Comparison of ENCODE assay signal across 8 cellular contexts in the genomic region with DNA sequence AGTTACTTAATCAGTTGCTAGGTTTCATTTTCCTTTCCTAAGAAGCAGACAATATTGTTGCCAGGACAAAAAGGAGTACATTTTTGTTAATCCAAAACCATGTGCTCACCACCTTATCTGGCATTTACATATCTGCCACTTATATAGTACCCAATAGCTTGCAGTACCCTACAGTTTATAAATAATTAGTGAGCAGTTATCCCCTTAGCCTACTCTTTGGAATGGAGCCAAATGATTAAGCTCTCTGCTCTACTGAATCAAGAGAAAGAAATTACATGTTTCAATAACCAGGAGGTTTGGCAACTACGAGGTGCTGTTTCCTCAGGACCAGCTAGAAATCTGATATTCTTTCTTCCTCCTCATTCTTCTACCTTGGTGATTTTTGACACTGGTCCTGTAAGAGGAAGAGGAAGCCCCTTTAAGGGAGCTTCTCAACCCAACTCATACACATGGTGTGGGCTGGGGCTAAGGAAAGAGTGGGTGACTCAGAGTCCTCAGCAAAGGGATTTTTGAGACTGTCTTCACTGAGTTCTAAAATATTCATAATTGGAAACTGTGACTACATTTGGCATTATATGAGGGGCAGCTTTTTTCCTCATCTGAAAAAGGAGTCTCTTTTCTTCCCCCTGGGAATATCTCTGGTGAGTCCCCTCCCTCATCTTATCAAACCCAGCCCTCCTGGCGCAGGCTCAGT.
DNase-seq lines count a peak whose midpoint lies in the region; ATAC-seq lines count a peak whose summit lies in the region.

No MANE protein-coding gene starts in this region.

- DNase-seq in CD1c-positive myeloid dendritic cell (ENCODE audit: extremely low spot score), result peak; percentile 86
- peak; percentile 90 for DNase-seq in RKO (ENCODE audit: low spot score)
- DNase-seq in activated naive CD8-positive, alpha-beta T cell treated with anti-CD3 and anti-CD28 coated beads, Interleukin-2, amount 50 U/mL, for 16 hours (ENCODE audit: low read depth, low spot score), result peak; percentile 34
- peak; percentile 41 for DNase-seq in inferior parietal cortex (ENCODE audit: extremely low spot score)
- peak; percentile 37 to 78 for DNase-seq in stimulated activated CD4-positive, alpha-beta T cell treated with anti-CD3 and anti-CD28 coated beads, Interleukin-4, amount 100 ng/mL, for 4 hours
- no peak for DNase-seq in HuH-7.5 (ENCODE audit: low spot score)

- no peak overlapping the region for H3K27ac ChIP-seq in HUES6 (ENCODE audit: low read depth, low read length)

- no peaks in the 10 kb centered on the region for H3K4me1 ChIP-seq in HUES6 (ENCODE audit: control insufficient read depth, insufficient read depth, low read length)

- H3K9ac ChIP-seq in HUES6 (ENCODE audit: low read length), result no peak overlapping the region

- H3K4me3 ChIP-seq in HUES6 (ENCODE audit: low read depth, low read length), result peak overlapping the region; percentile 77

- H3K27me3 ChIP-seq in HUES6 (ENCODE audit: control insufficient read depth, insufficient read depth, low read length), result no peaks in the 10 kb centered on the region

- ATAC-seq in GM19463 (IDR thresholded peaks at IDR 0.05; ENCODE audit: unreplicated experiment), result no peak

- H3K36me3 ChIP-seq in HUES6 (ENCODE audit: control insufficient read depth, insufficient read depth, low read length), result peaks cover 65% of the 10 kb centered on the region

- no peaks in the 10 kb centered on the region; the same call in 1 of the 2 replicates for H3K9me3 ChIP-seq in HUES6 (ENCODE audit: control insufficient read depth, insufficient read depth, low read depth, low read length)
